20 cellular contexts compared by ENCODE assay signal in the genomic region with DNA sequence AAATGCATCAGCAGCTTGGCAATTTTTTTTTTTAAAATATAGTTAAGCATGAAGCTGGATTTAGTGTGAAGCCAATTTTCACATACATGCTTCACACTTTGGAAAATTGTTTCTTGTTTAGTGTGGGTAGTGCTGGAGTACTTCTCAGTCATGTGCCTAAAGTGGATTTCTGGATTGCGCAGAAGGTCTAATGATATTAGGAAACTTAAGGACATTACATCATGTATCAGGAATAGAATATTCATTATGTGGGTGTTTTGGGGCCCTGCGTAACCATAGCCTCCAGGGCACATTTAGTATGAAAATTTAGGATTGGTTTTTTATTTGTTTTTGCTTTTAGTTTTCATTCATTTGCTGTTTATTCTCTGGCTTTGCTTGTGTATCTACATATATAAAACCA. TPM values are rescaled to one million over a fixed set of nuclear protein-coding genes. Genes with fewer than 3 reads are reported as not detected.
"Had no signal": no experiment of that assay in that cellular context is flagged by ENCODE, and none has a peak within 500 bp of the region (broad histone marks: within the 10 kb centered on the region; RNA-seq: fewer than 3 reads in every experiment).

No MANE protein-coding gene starts in this region.

- H3K9me3 ChIP-seq: thyroid gland had no signal

- H3K4me1 Mint-ChIP-seq: activated naive CD8-positive, alpha-beta T cell treated with anti-CD3 and anti-CD28 coated beads, Interleukin-2, amount 50 U/mL, for 24 hours; naive B cell had no signal

- DNase-seq: activated CD4-positive, alpha-beta T cell treated with anti-CD3 and anti-CD28 coated beads, Interleukin-2, amount 10 ng/mL, durations not matched to agents 7 days and 5 days; activated CD4-positive, CD25-positive, alpha-beta regulatory T cell treated with anti-CD3 and anti-CD28 coated beads, Interleukin-2, amount 50 U/mL, for 72 hours; activated CD8-positive, alpha-beta T cell treated with anti-CD3 and anti-CD28 coated beads, Interleukin-2, amount 10 ng/mL, durations not matched to agents 7 days and 5 days; activated gamma-delta T cell; activated naive CD4-positive, alpha-beta T cell treated with anti-CD3 and anti-CD28 coated beads, Interleukin-2, amount 50 U/mL, for 16 hours; activated naive CD8-positive, alpha-beta T cell treated with anti-CD3 and anti-CD28 coated beads, Interleukin-2, amount 50 U/mL, for 24 hours; effector CD4-positive, alpha-beta T cell; foreskin keratinocyte; hippocampal formation; mucosa of descending colon; naive B cell; nucleus accumbens; spleen; stimulated activated CD4-positive, alpha-beta T cell treated with anti-CD3 and anti-CD28 coated beads, Interleukin-4, amount 100 ng/mL, for 1 hour; stimulated activated naive CD4-positive, alpha-beta T cell treated with Interleukin-2 at 50 U/mL for 16 hours; substantia nigra; thyroid gland had no signal

- H3K4me3 ChIP-seq: cardiac muscle cell, mucosa of descending colon, spleen, thyroid gland had no signal

- H3K27ac Mint-ChIP-seq: activated CD4-positive, alpha-beta T cell treated with anti-CD3 and anti-CD28 coated beads, Interleukin-2, amount 10 ng/mL, durations not matched to agents 7 days and 5 days; activated CD8-positive, alpha-beta T cell treated with anti-CD3 and anti-CD28 coated beads, Interleukin-2, amount 10 ng/mL, durations not matched to agents 7 days and 5 days; activated naive CD8-positive, alpha-beta T cell treated with anti-CD3 and anti-CD28 coated beads, Interleukin-2, amount 50 U/mL, for 24 hours; activated T-helper 1 cell treated with anti-CD3 and anti-CD28 coated beads, Interleukin-12 subunit alpha, Interleukin-12 subunit beta, Interleukin-2, Interleukin-4 antibody, amounts not matched to agents 30 ng/mL and 10 ng/mL and 1 ng/mL, durations not matched to agents 14 hours and 24 hours and 36 hours; dendritic cell treated with granulocyte-macrophage colony-stimulating factor and Interleukin-4, amounts not matched to agents 40 ng/mL and 50 ng/mL, for 4 days; naive B cell had no signal

- H3K36me3 Mint-ChIP-seq: naive B cell had no signal

- H3K27ac ChIP-seq: cardiac muscle cell, foreskin keratinocyte, spleen, thyroid gland had no signal

- H3K27me3 ChIP-seq: cardiac muscle cell, foreskin keratinocyte, thyroid gland had no signal

- ATAC-seq: activated CD8-positive, alpha-beta T cell treated with anti-CD3 and anti-CD28 coated beads, Interleukin-2, amount 10 ng/mL, durations not matched to agents 7 days and 5 days; activated naive CD8-positive, alpha-beta T cell treated with anti-CD3 and anti-CD28 coated beads, Interleukin-2, amount 50 U/mL, for 24 hours; foreskin keratinocyte; mucosa of descending colon had no signal

- H3K4me1 ChIP-seq: spleen, thyroid gland had no signal

- H3K4me3 Mint-ChIP-seq: activated CD4-positive, alpha-beta T cell treated with anti-CD3 and anti-CD28 coated beads, Interleukin-2, amount 10 ng/mL, durations not matched to agents 7 days and 5 days; activated CD8-positive, alpha-beta T cell treated with anti-CD3 and anti-CD28 coated beads, Interleukin-2, amount 10 ng/mL, durations not matched to agents 7 days and 5 days; activated naive CD8-positive, alpha-beta T cell treated with anti-CD3 and anti-CD28 coated beads, Interleukin-2, amount 50 U/mL, for 24 hours; activated T-helper 1 cell treated with anti-CD3 and anti-CD28 coated beads, Interleukin-12 subunit alpha, Interleukin-12 subunit beta, Interleukin-2, Interleukin-4 antibody, amounts not matched to agents 30 ng/mL and 10 ng/mL and 1 ng/mL, durations not matched to agents 14 hours and 24 hours and 36 hours; dendritic cell treated with granulocyte-macrophage colony-stimulating factor and Interleukin-4, amounts not matched to agents 40 ng/mL and 50 ng/mL, for 4 days; naive B cell had no signal

- H3K36me3 ChIP-seq: cardiac muscle cell, spleen, thyroid gland had no signal

- H3K9me3 Mint-ChIP-seq: activated naive CD8-positive, alpha-beta T cell treated with anti-CD3 and anti-CD28 coated beads, Interleukin-2, amount 50 U/mL, for 24 hours; naive B cell had no signal

RNA-seq across cellular contexts. Expression of a gene that starts 55.3 kb away (rescaled TPM):
- polyA plus RNA-seq: foreskin keratinocyte had no signal
